Comparison of ENCODE assay signal across 24 cellular contexts in genomic region chrX:44967221-44967620, GRCh38.
A peak's percentile ranks its signal among the peaks of the same experiment; 100 is the strongest.
DNase-seq lines count a peak whose midpoint lies in the region; ATAC-seq and TF ChIP-seq lines count a peak whose summit lies in the region.
"Had no signal": no experiment of that assay in that cellular context is flagged by ENCODE, and none has a peak within 500 bp of the region (broad histone marks: within the 10 kb centered on the region; RNA-seq: fewer than 3 reads in every experiment).

No MANE protein-coding gene starts in this region.

- H3K4me1 Mint-ChIP-seq in CD4-positive, alpha-beta T cell (ENCODE audit: low read depth), result peaks cover 41% of the 10 kb centered on the region
- peaks cover 48% of the 10 kb centered on the region for H3K4me1 Mint-ChIP-seq in central memory CD8-positive, alpha-beta T cell
- peaks cover 36 to 43% (median 40%) of the 10 kb centered on the region in 3 donors for H3K4me1 Mint-ChIP-seq in naive B cell

- POLR2A ChIA-PET in CD4-positive, alpha-beta T cell (lab: Charles Lee), result interaction anchor here (0.8 kb wide), 1 partner anchor 95 kb away, joined by 3 read pairs; no protein-coding TSS in a partner anchor

- H3K27me3 Mint-ChIP-seq in CD4-positive, alpha-beta T cell, result no peaks in the 10 kb centered on the region
- H3K27me3 Mint-ChIP-seq in central memory CD8-positive, alpha-beta T cell, result no peaks in the 10 kb centered on the region
- H3K27me3 Mint-ChIP-seq in naive B cell, result no peaks in the 10 kb centered on the region

- H3K27ac Mint-ChIP-seq in CD4-positive, alpha-beta T cell, result no peak overlapping the region
- peak overlapping the region; percentile 54 for H3K27ac Mint-ChIP-seq in central memory CD8-positive, alpha-beta T cell (ENCODE audit: low read depth)
- H3K27ac Mint-ChIP-seq in naive B cell, result peak overlapping the region in 5 of 6 donors; percentile 8 to 84 (median 55)
- H3K27ac Mint-ChIP-seq: activated naive CD4-positive, alpha-beta T cell treated with anti-CD3 and anti-CD28 coated beads for 36 hours had no signal

- no peak for DNase-seq in CD4-positive, alpha-beta T cell
- DNase-seq in central memory CD8-positive, alpha-beta T cell (ENCODE audit: low spot score in 2 of 2), result no peak
- DNase-seq in naive B cell (no peak), NCI-H187 treated with DMSO at 0.1 percent for 48 hours (lab: John Stamatoyannopoulos, UW) (no peak)
- DNase-seq: activated CD4-positive, alpha-beta T cell treated with anti-CD3 and anti-CD28 coated beads, Interleukin-2, amount 50 U/mL, for 4 hours; activated naive CD4-positive, alpha-beta T cell treated with anti-CD3 and anti-CD28 coated beads for 36 hours; caudate nucleus; heart right ventricle; left cardiac atrium; mesenchymal stem cell; NCI-H1092; NCI-H187; NCI-H2227 treated with DMSO at 0.1 percent for 48 hours; right cardiac atrium; stimulated activated CD4-positive, alpha-beta T cell treated with anti-CD3 and anti-CD28 coated beads, Interleukin-12 subunit alpha, Interleukin-12 subunit beta, amount 100 ng/mL, for 4 hours; stimulated activated CD4-positive, alpha-beta T cell treated with anti-CD3 and anti-CD28 coated beads, Interleukin-4, amount 100 ng/mL, for 24 hours; stimulated activated naive CD8-positive, alpha-beta T cell treated with anti-CD3 and anti-CD28 coated beads, Interleukin-15, Interleukin-2, amounts not matched to agents 100 U/mL and 50 U/mL, for 24 hours; T-helper 2 cell had no signal

- H3K4me3 Mint-ChIP-seq in CD4-positive, alpha-beta T cell, result peak overlapping the region; percentile 32
- H3K4me3 Mint-ChIP-seq in central memory CD8-positive, alpha-beta T cell, result peak overlapping the region; percentile 37
- peak overlapping the region in 1 of 8 donors; percentile 23 for H3K4me3 Mint-ChIP-seq in naive B cell
- H3K4me3 Mint-ChIP-seq: activated naive CD4-positive, alpha-beta T cell treated with anti-CD3 and anti-CD28 coated beads for 36 hours; CD14-positive monocyte had no signal

- CTCF ChIA-PET in CD4-positive, alpha-beta T cell (lab: Charles Lee), result no interaction called here

- H3K27me3 ChIP-seq in CD4-positive, alpha-beta T cell (ENCODE audit: control insufficient read depth, insufficient read depth, low read length), result no peaks in the 10 kb centered on the region
- H3K27me3 ChIP-seq: heart right ventricle had no signal

- no peak for TF ChIP-seq CTCF in C4-2B (conservative IDR thresholded peaks at IDR 0.05)
- no peak for TF ChIP-seq CTCF in CD4-positive, alpha-beta T cell (IDR thresholded peaks at IDR 0.05)

- H3K27ac ChIP-seq in C4-2B, result peak overlapping the region; percentile 89
- no peak overlapping the region for H3K27ac ChIP-seq in CD4-positive, alpha-beta T cell (ENCODE audit: low read depth, low read length)
- H3K27ac ChIP-seq: heart right ventricle, HL-60 had no signal

- intact Hi-C loops in CD4-positive, alpha-beta T cell (cut with DNase I, micrococcal nuclease), result no loop called here

- peaks cover 72% of the 10 kb centered on the region for H3K36me3 Mint-ChIP-seq in CD4-positive, alpha-beta T cell (ENCODE audit: low read depth)
- peaks cover 12% of the 10 kb centered on the region for H3K36me3 Mint-ChIP-seq in central memory CD8-positive, alpha-beta T cell (ENCODE audit: insufficient read depth)
- H3K36me3 Mint-ChIP-seq in naive B cell, result peaks cover 41 to 45% of the 10 kb centered on the region in 2 donors

- no peaks in the 10 kb centered on the region for H3K9me3 ChIP-seq in CD4-positive, alpha-beta T cell (ENCODE audit: control insufficient read depth, low read length)

- ATAC-seq in CD4-positive, alpha-beta T cell (ENCODE audit: poor library complexity), result no peak
- ATAC-seq in central memory CD8-positive, alpha-beta T cell (replicated peaks; ENCODE audit: extremely low read depth, poor library complexity, severe bottlenecking), result no peak
- no peak for ATAC-seq in naive B cell (ENCODE audit: low read depth in 2 of 2)
- ATAC-seq in GM21423 (IDR thresholded peaks at IDR 0.05; ENCODE audit: unreplicated experiment), result no peak
- no peak for ATAC-seq in GM18517 (IDR thresholded peaks at IDR 0.05; ENCODE audit: unreplicated experiment)
- ATAC-seq: HCT116; heart right ventricle; left cardiac atrium; right cardiac atrium; stimulated activated naive CD8-positive, alpha-beta T cell treated with anti-CD3 and anti-CD28 coated beads, Interleukin-15, Interleukin-2, amounts not matched to agents 100 U/mL and 50 U/mL, for 24 hours had no signal

- H3K9me3 Mint-ChIP-seq in CD4-positive, alpha-beta T cell, result no peaks in the 10 kb centered on the region
- H3K9me3 Mint-ChIP-seq in central memory CD8-positive, alpha-beta T cell, result no peaks in the 10 kb centered on the region
- peaks cover 0 to 8% (median 2%) of the 10 kb centered on the region in 7 donors for H3K9me3 Mint-ChIP-seq in naive B cell
